17 cellular contexts compared by ENCODE assay signal in the genomic region with DNA sequence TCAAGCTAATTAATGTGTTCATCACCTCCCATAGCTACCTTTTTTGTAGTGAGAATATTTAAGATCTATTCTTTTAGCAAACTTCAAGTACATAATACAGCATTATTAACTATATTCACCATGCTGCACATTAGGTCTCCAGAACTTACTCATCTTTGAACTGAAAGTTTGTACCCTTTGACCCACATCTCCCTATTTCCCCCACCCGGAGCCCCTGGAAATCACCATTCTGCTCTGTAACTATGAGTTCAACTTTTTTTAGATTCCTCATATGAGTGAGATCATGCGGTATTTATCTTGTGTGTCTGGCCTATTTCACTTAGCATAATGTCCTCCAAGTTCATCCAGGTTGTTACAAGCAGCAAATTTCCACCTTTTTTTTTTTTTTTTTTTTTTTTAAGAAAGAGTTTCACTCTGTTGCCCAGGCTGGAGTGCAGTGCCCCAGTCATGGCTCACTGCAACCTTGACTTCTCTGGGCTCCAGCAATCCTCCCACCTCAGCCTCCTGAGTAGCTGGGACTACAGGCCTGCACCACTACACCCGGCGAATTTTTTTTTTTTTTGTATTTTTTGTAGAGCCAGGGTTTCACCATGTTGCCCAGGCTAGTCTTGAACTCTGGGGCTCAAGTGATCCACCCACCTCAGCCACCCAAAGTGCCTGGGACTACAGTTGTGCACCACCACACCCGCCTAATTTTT.
DNase-seq lines count a peak whose midpoint lies in the region; ATAC-seq, FAIRE-seq and TF ChIP-seq lines count a peak whose summit lies in the region.
"Had no signal": no experiment of that assay in that cellular context is flagged by ENCODE, and none has a peak within 500 bp of the region (broad histone marks: within the 10 kb centered on the region; RNA-seq: fewer than 3 reads in every experiment).

No MANE protein-coding gene starts in this region.

- no peak overlapping the region for H3K27ac Mint-ChIP-seq in T-cell

- DNase-seq in HTR-8/SVneo (ENCODE audit: insufficient read length, low spot score) = no peak
- DNase-seq in mesenteric fat pad (ENCODE audit: low spot score) = no peak
- no peak for DNase-seq in tibial artery
- no peak for DNase-seq in T-cell
- DNase-seq: activated CD4-positive, alpha-beta T cell treated with anti-CD3 and anti-CD28 coated beads, Interleukin-2, amount 50 U/mL, for 4 hours; activated naive CD4-positive, alpha-beta T cell treated with Interleukin-2 at 50 U/mL for 16 hours; GOT3; NCI-H2081 treated with DMSO at 0.1 percent for 48 hours; stimulated activated CD8-positive, alpha-beta memory T cell treated with anti-CD3 and anti-CD28 coated beads, Interleukin-4, amount 100 ng/mL, for 48 hours had no signal

- no peaks in the 10 kb centered on the region for H3K9me3 Mint-ChIP-seq in T-cell
- H3K9me3 Mint-ChIP-seq: central memory CD8-positive, alpha-beta T cell had no signal

- H3K36me3 Mint-ChIP-seq in T-cell = peaks cover 21% of the 10 kb centered on the region

- no peaks in the 10 kb centered on the region for H3K27me3 Mint-ChIP-seq in T-cell
- H3K27me3 Mint-ChIP-seq: central memory CD8-positive, alpha-beta T cell had no signal

- intact Hi-C loops in tibial artery (cut with DNase I; ENCODE audit: low total_unique reads) = no loop called here

- no peak overlapping the region for H3K4me3 ChIP-seq in tibial artery
- H3K4me3 ChIP-seq: BLaER1, esophagus muscularis mucosa, K562 had no signal

- no peaks in the 10 kb centered on the region for H3K9me3 ChIP-seq in tibial artery
- H3K9me3 ChIP-seq: BLaER1, esophagus muscularis mucosa had no signal

- no peaks in the 10 kb centered on the region for H3K27me3 ChIP-seq in tibial artery
- H3K27me3 ChIP-seq: BLaER1, esophagus muscularis mucosa had no signal

- peaks cover 0 to 2% (median 0%) of the 10 kb centered on the region in 3 donors for H3K4me1 Mint-ChIP-seq in T-cell

- H3K36me3 ChIP-seq in tibial artery = no peaks in the 10 kb centered on the region
- H3K36me3 ChIP-seq: BLaER1, esophagus muscularis mucosa had no signal

- TF ChIP-seq CTCF in tibial artery (IDR thresholded peaks at IDR 0.05) = no peak

- POLR2A ChIA-PET in T-cell (lab: Charles Lee) = no interaction called here

- no peak for FAIRE-seq in HTR-8/SVneo (lab: Jason Lieb, UNC)
- FAIRE-seq: K562 had no signal

- CTCF ChIA-PET in T-cell (lab: Charles Lee) = no interaction called here

- no peak overlapping the region for H3K4me3 Mint-ChIP-seq in T-cell
- H3K4me3 Mint-ChIP-seq: central memory CD8-positive, alpha-beta T cell had no signal

- ATAC-seq in GM18858 (IDR thresholded peaks at IDR 0.05; ENCODE audit: unreplicated experiment) (peak; percentile 87), GM21423 (IDR thresholded peaks at IDR 0.05; ENCODE audit: unreplicated experiment) (peak; percentile 78), HG02943 (IDR thresholded peaks at IDR 0.05; ENCODE audit: low read depth, unreplicated experiment) (peak; percentile 69), HG03558 (IDR thresholded peaks at IDR 0.05; ENCODE audit: extremely low read depth, unreplicated experiment) (peak; percentile 90), T-cell (replicated peaks in 1 of 4) (no peak)
- ATAC-seq: K562 had no signal

- H3K4me1 ChIP-seq in tibial artery = no peaks in the 10 kb centered on the region
- H3K4me1 ChIP-seq: BLaER1 had no signal

- H3K27ac ChIP-seq in tibial artery = no peak overlapping the region
- H3K27ac ChIP-seq: BLaER1, esophagus muscularis mucosa had no signal

Comparison
In these comparisons a context has a peak if more than half of its experiments do, and no peak if none do; other contexts are left out.
1. ATAC-seq: peak in GM18858 (single experiment), GM21423 (single experiment), HG02943 (single experiment) and HG03558 (single experiment); none in T-cell (0 of 4).